In the genomic region with DNA sequence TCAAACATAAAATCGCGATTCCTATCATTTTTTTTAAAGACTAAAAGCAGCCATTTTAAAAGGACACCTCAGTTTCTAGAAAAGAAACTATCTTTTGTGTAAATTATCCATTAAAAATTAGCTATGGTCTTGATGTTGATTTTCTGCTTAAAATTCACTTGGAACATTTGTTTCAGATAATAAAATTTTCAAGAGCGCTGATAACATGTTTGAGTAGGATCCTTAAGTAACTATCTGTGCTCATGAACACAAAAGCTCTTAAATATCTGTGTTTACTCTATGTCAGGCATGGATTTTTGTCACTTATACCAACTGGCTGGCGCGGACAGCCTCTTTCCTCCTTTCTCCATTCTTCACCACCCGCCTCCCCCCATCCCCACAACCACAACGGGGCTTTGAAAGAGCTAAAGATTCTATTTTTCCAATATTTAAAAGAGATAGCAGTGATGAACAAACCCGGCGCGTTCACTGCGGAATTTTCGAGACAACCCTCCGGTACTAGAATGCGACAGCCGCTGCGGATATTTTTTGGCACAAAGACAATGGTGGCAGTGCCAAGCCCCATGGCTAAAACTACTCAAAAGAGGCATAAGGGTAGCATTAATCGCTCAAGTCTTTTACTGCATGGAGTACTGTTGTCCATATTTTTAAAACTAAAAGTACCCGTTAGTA, we compare ENCODE assay signal across 2 cellular contexts.
TF ChIP-seq lines count a peak whose summit lies in the region.

No MANE protein-coding gene starts in this region.

TF ChIP-seq in IMR-90, 13 proteins besides CTCF, POLR2A, EP300 and RAD21:
- no peak for TF ChIP-seq NFE2L2 (IDR thresholded peaks at IDR 0.05; ENCODE audit: low read depth, low read length)
- no peak for TF ChIP-seq MAZ (IDR thresholded peaks at IDR 0.05; ENCODE audit: borderline replicate concordance, low read depth, low read length)
- TF ChIP-seq CHD1 (IDR thresholded peaks at IDR 0.05; ENCODE audit: low read depth, low read length), result no peak
- no peak for TF ChIP-seq FOS (IDR thresholded peaks at IDR 0.05; ENCODE audit: low read depth, low read length)
- TF ChIP-seq, protein P1, sequence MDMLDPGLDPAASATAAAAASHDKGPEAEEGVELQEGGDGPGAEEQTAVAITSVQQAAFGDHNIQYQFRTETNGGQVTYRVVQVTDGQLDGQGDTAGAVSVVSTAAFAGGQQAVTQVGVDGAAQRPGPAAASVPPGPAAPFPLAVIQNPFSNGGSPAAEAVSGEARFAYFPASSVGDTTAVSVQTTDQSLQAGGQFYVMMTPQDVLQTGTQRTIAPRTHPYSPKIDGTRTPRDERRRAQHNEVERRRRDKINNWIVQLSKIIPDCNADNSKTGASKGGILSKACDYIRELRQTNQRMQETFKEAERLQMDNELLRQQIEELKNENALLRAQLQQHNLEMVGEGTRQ (IDR thresholded peaks at IDR 0.05; ENCODE audit: low read depth, low read length), result no peak
- no peak for TF ChIP-seq RCOR1 (IDR thresholded peaks at IDR 0.05; ENCODE audit: insufficient replicate concordance, low read length)
- no peak for TF ChIP-seq MXI1 (IDR thresholded peaks at IDR 0.05; ENCODE audit: borderline replicate concordance, low read depth, low read length)
- TF ChIP-seq CEBPB (IDR thresholded peaks at IDR 0.05; ENCODE audit: low read depth, low read length), result no peak

TF ChIP-seq in endothelial cell of umbilical vein, 7 proteins besides CTCF, POLR2A, EP300 and RAD21:
- TF ChIP-seq JUN (IDR thresholded peaks at IDR 0.05; ENCODE audit: borderline replicate concordance, insufficient read depth, insufficient read length, low read depth) (no peak), FOS (IDR thresholded peaks at IDR 0.05; ENCODE audit: borderline replicate concordance, insufficient read depth, low read length) (no peak), EZH2 (IDR thresholded peaks at IDR 0.05; ENCODE audit: borderline replicate concordance, low read depth, low read length, severe bottlenecking) (no peak), MYC (IDR thresholded peaks at IDR 0.05; ENCODE audit: low read depth, low read length) (no peak), POLR2AphosphoS5 (IDR thresholded peaks at IDR 0.05; ENCODE audit: insufficient read depth, low read depth, low read length) (no peak), GATA2 (IDR thresholded peaks at IDR 0.05; ENCODE audit: insufficient read depth, insufficient read length, low read depth, low read length) (no peak)
- TF ChIP-seq, protein P2, sequence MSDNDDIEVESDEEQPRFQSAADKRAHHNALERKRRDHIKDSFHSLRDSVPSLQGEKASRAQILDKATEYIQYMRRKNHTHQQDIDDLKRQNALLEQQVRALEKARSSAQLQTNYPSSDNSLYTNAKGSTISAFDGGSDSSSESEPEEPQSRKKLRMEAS (IDR thresholded peaks at IDR 0.05; ENCODE audit: insufficient read depth, insufficient read length), result no peak
TF ChIP-seq in endothelial cell of umbilical vein: peak in this region for 0.
